In genomic region chr11:5288108-5288911, GRCh38 we compare ENCODE assay signal across 1 cellular context.
TF ChIP-seq lines count a peak whose summit lies in the region.

No MANE protein-coding gene starts in this region.

TF ChIP-seq in K562, 482 proteins besides CTCF, POLR2A, EP300 and RAD21 (continued from another document and continues in another):
- peak in 1 of 3 experiments; percentile 70; a peak in 1 of 6 replicates for TF ChIP-seq ZBTB11 (CRISPR knock-in tag; IDR thresholded peaks at IDR 0.05)
- TF ChIP-seq ZNF764 (CRISPR knock-in tag; IDR thresholded peaks at IDR 0.05; ENCODE audit: low read depth), result no peak
- TF ChIP-seq ZNF639 (CRISPR knock-in tag; conservative IDR thresholded peaks at IDR 0.05 in 1 of 2, IDR thresholded peaks at IDR 0.05 in 1 of 2), result peak in 1 of 2 experiments; percentile 44; a peak in 1 of 4 replicates
- peak; percentile 50 for TF ChIP-seq C11orf30 (IDR thresholded peaks at IDR 0.05; ENCODE audit: low read depth)
- TF ChIP-seq FOSL1 (tag; conservative IDR thresholded peaks at IDR 0.05), result peak; percentile 94
- no peak for TF ChIP-seq THRAP3 (IDR thresholded peaks at IDR 0.05; ENCODE audit: borderline replicate concordance)
- TF ChIP-seq ARID1B (IDR thresholded peaks at IDR 0.05), result peak; percentile 97
- 0 out of 2 replicates have a peak, but pooled peaks have one; percentile 16 for TF ChIP-seq MYC (IDR thresholded peaks at IDR 0.05; ENCODE audit: low read depth, low read length)
- no peak for TF ChIP-seq MYC (CRISPR knock-in tag; IDR thresholded peaks at IDR 0.05; ENCODE audit: borderline replicate concordance, low read depth)
- TF ChIP-seq TAF1 (IDR thresholded peaks at IDR 0.05; ENCODE audit: control insufficient read depth, extremely low read depth, insufficient read depth, low read length, severe bottlenecking), result peak; percentile 75
- peak; percentile 35; the same call in 1 of the 2 replicates for TF ChIP-seq MAFF (IDR thresholded peaks at IDR 0.05; ENCODE audit: low read length)
- peak; percentile 95 for TF ChIP-seq TEAD4 (IDR thresholded peaks at IDR 0.05; ENCODE audit: low read length)
- TF ChIP-seq TEAD4 (CRISPR knock-in tag; IDR thresholded peaks at IDR 0.05; ENCODE audit: borderline replicate concordance), result no peak
- 0 out of 4 replicates have a peak, but pooled peaks of 1 of the 2 experiments have one; percentile 46 for TF ChIP-seq MLLT1 (IDR thresholded peaks at IDR 0.05)
- TF ChIP-seq GMEB1 (CRISPR knock-in tag; IDR thresholded peaks at IDR 0.05), result no peak
- peak; percentile 80 for TF ChIP-seq NFE2 (IDR thresholded peaks at IDR 0.05; ENCODE audit: low read depth)
- TF ChIP-seq ZBTB17 (CRISPR knock-in tag; IDR thresholded peaks at IDR 0.05), result 0 out of 2 replicates have a peak, but pooled peaks have one; percentile 26
- peak; percentile 48 for TF ChIP-seq MGA (IDR thresholded peaks at IDR 0.05)
- peak; percentile 31; the same call in 1 of the 2 replicates for TF ChIP-seq CREB1 (IDR thresholded peaks at IDR 0.05)
- no peak for TF ChIP-seq CREB1 (CRISPR knock-in tag; IDR thresholded peaks at IDR 0.05)
- TF ChIP-seq ATF7 (IDR thresholded peaks at IDR 0.05), result peak; percentile 55; the same call in 1 of the 2 replicates
- 0 out of 2 replicates have a peak, but pooled peaks have one; percentile 45 for TF ChIP-seq ZNF668 (CRISPR knock-in tag; IDR thresholded peaks at IDR 0.05)
- TF ChIP-seq SMARCA4 (IDR thresholded peaks at IDR 0.05), result peak; percentile 97
- TF ChIP-seq ZNF24 (IDR thresholded peaks at IDR 0.05), result no peak
- TF ChIP-seq TGIF2 (CRISPR knock-in tag; IDR thresholded peaks at IDR 0.05), result no peak
- TF ChIP-seq RCOR1 (IDR thresholded peaks at IDR 0.05; ENCODE audit: borderline replicate concordance in 1 of 2, low read depth in 2 of 2, low read length in 2 of 2), result peak in 1 of 2 experiments; percentile 75; a peak in 1 of 4 replicates
- TF ChIP-seq MAFK (IDR thresholded peaks at IDR 0.05; ENCODE audit: low read length), result peak; percentile 45; the same call in 1 of the 2 replicates
- TF ChIP-seq TFAP4 (CRISPR knock-in tag; IDR thresholded peaks at IDR 0.05; ENCODE audit: borderline replicate concordance), result peak; percentile 53; the same call in 1 of the 2 replicates
- no peak for TF ChIP-seq ZBTB33 (CRISPR knock-in tag; IDR thresholded peaks at IDR 0.05)
- 0 out of 2 replicates have a peak, but pooled peaks have one; percentile 26 for TF ChIP-seq ATF4 (CRISPR knock-in tag; IDR thresholded peaks at IDR 0.05)
- TF ChIP-seq SMARCE1 (IDR thresholded peaks at IDR 0.05), result peak; percentile 93
- TF ChIP-seq PML (IDR thresholded peaks at IDR 0.05; ENCODE audit: low read length), result peak; percentile 92
- TF ChIP-seq NR2C2 (CRISPR knock-in tag; IDR thresholded peaks at IDR 0.05), result no peak
- TF ChIP-seq NR2C2 (tag; IDR thresholded peaks at IDR 0.05), result peak; percentile 48; the same call in 1 of the 2 replicates
- 0 out of 2 replicates have a peak, but pooled peaks have one; percentile 3 for TF ChIP-seq MAFG (tag; conservative IDR thresholded peaks at IDR 0.05)
